11 cellular contexts compared by ENCODE assay signal in genomic region chr11:97140885-97141494, GRCh38.
A peak's percentile ranks its signal among the peaks of the same experiment; 100 is the strongest.
DNase-seq lines count a peak whose midpoint lies in the region; ATAC-seq, FAIRE-seq and TF ChIP-seq lines count a peak whose summit lies in the region.
"Had no signal": no experiment of that assay in that cellular context is flagged by ENCODE, and none has a peak within 500 bp of the region (broad histone marks: within the 10 kb centered on the region; RNA-seq: fewer than 3 reads in every experiment).

No MANE protein-coding gene starts in this region.

- no peaks in the 10 kb centered on the region for H3K27me3 ChIP-seq in DND-41 (ENCODE audit: insufficient read depth, low read length, poor library complexity)
- H3K27me3 ChIP-seq in small intestine (ENCODE audit: control insufficient read depth in 2 of 2, insufficient read depth in 2 of 2, low read length in 2 of 2): no peaks in the 10 kb centered on the region
- H3K27me3 ChIP-seq: SJSA1 had no signal

- H2AFZ ChIP-seq in DND-41 (ENCODE audit: low read depth, low read length): no peak overlapping the region

- no peak overlapping the region for H3K27ac Mint-ChIP-seq in activated CD4-positive, alpha-beta memory T cell treated with anti-CD3 and anti-CD28 coated beads, Interleukin-2, amount 10 ng/mL, durations not matched to agents 7 days and 5 days
- H3K27ac Mint-ChIP-seq: dendritic cell treated with granulocyte-macrophage colony-stimulating factor and Interleukin-4, amounts not matched to agents 40 ng/mL and 50 ng/mL, for 4 days had no signal

- POLR2A ChIA-PET in activated CD4-positive, alpha-beta memory T cell treated with anti-CD3 and anti-CD28 coated beads, Interleukin-2, amount 10 ng/mL, durations not matched to agents 7 days and 5 days (lab: Charles Lee): no interaction called here

- H3K36me3 ChIP-seq in DND-41 (ENCODE audit: insufficient read depth, low read length): no peaks in the 10 kb centered on the region
- no peaks in the 10 kb centered on the region for H3K36me3 ChIP-seq in small intestine (ENCODE audit: control insufficient read depth in 2 of 2, insufficient read depth in 2 of 2, low read length in 2 of 2)
- H3K36me3 ChIP-seq: SJSA1 had no signal

- H3K4me3 ChIP-seq in DND-41 (ENCODE audit: low read depth in 1 of 2, low read length in 2 of 2): no peak overlapping the region
- H3K4me3 ChIP-seq in small intestine (ENCODE audit: low read depth in 1 of 2, low read length in 2 of 2): no peak overlapping the region
- H3K4me3 ChIP-seq: SJSA1 had no signal

- CTCF ChIA-PET in activated CD4-positive, alpha-beta memory T cell treated with anti-CD3 and anti-CD28 coated beads, Interleukin-2, amount 10 ng/mL, durations not matched to agents 7 days and 5 days (lab: Charles Lee): interaction anchor here (1.2 to 1.4 kb wide), 2 partner anchors 676 to 678 kb away, joined by 3 read pairs; no protein-coding TSS in a partner anchor

- ATAC-seq in DND-41 (ENCODE audit: insufficient read depth, low read depth): no peak
- peak; percentile 63 for ATAC-seq in HG03342 (IDR thresholded peaks at IDR 0.05; ENCODE audit: unreplicated experiment)
- peak; percentile 51; the same call in 1 of the 3 replicates for ATAC-seq in SK-N-SH treated with all-trans-retinoic acid at 6 μM for 48 hours
- ATAC-seq in HG02852 (IDR thresholded peaks at IDR 0.05; ENCODE audit: unreplicated experiment): no peak
- ATAC-seq: right cardiac atrium had no signal

- TF ChIP-seq CTCF in DND-41 (IDR thresholded peaks at IDR 0.05; ENCODE audit: borderline replicate concordance, extremely low read depth, low read length, poor library complexity, severe bottlenecking): peak; percentile 32

- no peaks in the 10 kb centered on the region for H3K79me2 ChIP-seq in DND-41 (ENCODE audit: insufficient read depth, low read length)

- H3K4me2 ChIP-seq in DND-41 (ENCODE audit: insufficient read depth, low read length): no peak overlapping the region

- no peak for DNase-seq in DND-41
- DNase-seq in iPS-NIHi11 (ENCODE audit: low spot score): peak; percentile 48
- DNase-seq in small intestine: no peak
- DNase-seq in amniotic stem cell (lab: John Stamatoyannopoulos, UW): no peak
- no peak for DNase-seq in activated CD4-positive, alpha-beta memory T cell treated with anti-CD3 and anti-CD28 coated beads, Interleukin-2, amount 10 ng/mL, durations not matched to agents 7 days and 5 days
- DNase-seq: right cardiac atrium had no signal

- H3K4me1 Mint-ChIP-seq in activated CD4-positive, alpha-beta memory T cell treated with anti-CD3 and anti-CD28 coated beads, Interleukin-2, amount 10 ng/mL, durations not matched to agents 7 days and 5 days: no peaks in the 10 kb centered on the region

- no peaks in the 10 kb centered on the region for H4K20me1 ChIP-seq in DND-41 (ENCODE audit: insufficient read depth, low read length)

- H3K27me3 Mint-ChIP-seq in activated CD4-positive, alpha-beta memory T cell treated with anti-CD3 and anti-CD28 coated beads, Interleukin-2, amount 10 ng/mL, durations not matched to agents 7 days and 5 days: no peaks in the 10 kb centered on the region
- H3K27me3 Mint-ChIP-seq: dendritic cell treated with granulocyte-macrophage colony-stimulating factor and Interleukin-4, amounts not matched to agents 40 ng/mL and 50 ng/mL, for 4 days had no signal

- H3K9me3 Mint-ChIP-seq in activated CD4-positive, alpha-beta memory T cell treated with anti-CD3 and anti-CD28 coated beads, Interleukin-2, amount 10 ng/mL, durations not matched to agents 7 days and 5 days: no peaks in the 10 kb centered on the region

- no peak for FAIRE-seq in small intestine (lab: Jason Lieb, UNC)

- WGBS in small intestine, 3 donors: 52 to 66% (median 65%) methylated on average over 2 of the region's 2 CpGs

- no peak overlapping the region for H3K4me3 Mint-ChIP-seq in activated CD4-positive, alpha-beta memory T cell treated with anti-CD3 and anti-CD28 coated beads, Interleukin-2, amount 10 ng/mL, durations not matched to agents 7 days and 5 days
- H3K4me3 Mint-ChIP-seq: dendritic cell treated with granulocyte-macrophage colony-stimulating factor and Interleukin-4, amounts not matched to agents 40 ng/mL and 50 ng/mL, for 4 days had no signal

- no peaks in the 10 kb centered on the region for H3K36me3 Mint-ChIP-seq in activated CD4-positive, alpha-beta memory T cell treated with anti-CD3 and anti-CD28 coated beads, Interleukin-2, amount 10 ng/mL, durations not matched to agents 7 days and 5 days (ENCODE audit: low read depth)

- H3K9ac ChIP-seq in DND-41 (ENCODE audit: low read depth, low read length): no peak overlapping the region

- H3K4me1 ChIP-seq in DND-41 (ENCODE audit: insufficient read depth, low read length): no peaks in the 10 kb centered on the region
- no peaks in the 10 kb centered on the region for H3K4me1 ChIP-seq in small intestine (ENCODE audit: control insufficient read depth in 2 of 2, insufficient read depth in 1 of 2, low read depth in 1 of 2, low read length in 1 of 2)
- H3K4me1 ChIP-seq: SJSA1 had no signal

- H3K27ac ChIP-seq in DND-41 (ENCODE audit: low read length) (no peak overlapping the region), small intestine (ENCODE audit: low read depth in 1 of 2, low read length in 1 of 2) (no peak overlapping the region)
- H3K27ac ChIP-seq: SJSA1 had no signal

- H3K9me3 ChIP-seq in DND-41 (ENCODE audit: insufficient read depth, low read length, severe bottlenecking): peaks cover 3% of the 10 kb centered on the region
- no peaks in the 10 kb centered on the region for H3K9me3 ChIP-seq in small intestine (ENCODE audit: control insufficient read depth, low read depth)
- H3K9me3 ChIP-seq: SJSA1 had no signal

TF ChIP-seq in SK-N-SH treated with all-trans-retinoic acid at 6 μM for 48 hours, 23 proteins besides CTCF, POLR2A, EP300 and RAD21:
- no peak for TF ChIP-seq ZC3H10 (CRISPR knock-in tag; IDR thresholded peaks at IDR 0.05)
- no peak for TF ChIP-seq ZNF70 (CRISPR knock-in tag; IDR thresholded peaks at IDR 0.05)
- no peak for TF ChIP-seq ESRRG (CRISPR knock-in tag; IDR thresholded peaks at IDR 0.05)
- TF ChIP-seq, protein P1, sequence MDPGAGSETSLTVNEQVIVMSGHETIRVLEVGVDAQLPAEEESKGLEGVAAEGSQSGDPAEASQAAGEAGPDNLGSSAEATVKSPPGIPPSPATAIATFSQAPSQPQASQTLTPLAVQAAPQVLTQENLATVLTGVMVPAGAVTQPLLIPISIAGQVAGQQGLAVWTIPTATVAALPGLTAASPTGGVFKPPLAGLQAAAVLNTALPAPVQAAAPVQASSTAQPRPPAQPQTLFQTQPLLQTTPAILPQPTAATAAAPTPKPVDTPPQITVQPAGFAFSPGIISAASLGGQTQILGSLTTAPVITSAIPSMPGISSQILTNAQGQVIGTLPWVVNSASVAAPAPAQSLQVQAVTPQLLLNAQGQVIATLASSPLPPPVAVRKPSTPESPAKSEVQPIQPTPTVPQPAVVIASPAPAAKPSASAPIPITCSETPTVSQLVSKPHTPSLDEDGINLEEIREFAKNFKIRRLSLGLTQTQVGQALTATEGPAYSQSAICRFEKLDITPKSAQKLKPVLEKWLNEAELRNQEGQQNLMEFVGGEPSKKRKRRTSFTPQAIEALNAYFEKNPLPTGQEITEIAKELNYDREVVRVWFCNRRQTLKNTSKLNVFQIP (CRISPR knock-in tag; IDR thresholded peaks at IDR 0.05; ENCODE audit: borderline replicate concordance, low read depth): no peak
- no peak for TF ChIP-seq OSR1 (CRISPR knock-in tag; IDR thresholded peaks at IDR 0.05)

Comparison
In these comparisons a context has a peak if more than half of its experiments do, and no peak if none do; other contexts are left out.
1. ATAC-seq: peak in HG03342 (single experiment) and SK-N-SH treated with all-trans-retinoic acid at 6 μM for 48 hours (single experiment); none in DND-41 (single experiment) and HG02852 (single experiment).